30 cellular contexts compared by ENCODE assay signal in the genomic region with DNA sequence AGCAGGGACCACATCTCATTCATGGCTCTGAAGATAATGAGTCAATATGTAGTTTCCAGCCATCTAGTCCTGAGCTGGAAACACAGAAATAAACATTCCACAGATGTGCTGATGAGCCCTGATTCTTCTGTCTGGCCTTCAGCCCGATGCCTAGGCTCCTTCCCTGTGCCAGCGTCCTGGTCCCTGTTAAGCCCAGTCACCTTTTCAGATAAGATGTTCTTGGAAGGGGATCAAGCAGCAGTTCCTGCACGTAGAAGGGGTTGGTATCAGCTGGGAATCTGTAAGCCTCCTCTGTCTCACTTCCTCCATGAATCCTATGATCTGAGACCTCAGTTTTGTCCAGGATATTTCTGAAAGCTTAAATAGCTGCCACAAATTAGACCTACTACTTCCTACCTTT.
"Had no signal": no experiment of that assay in that cellular context is flagged by ENCODE, and none has a peak within 500 bp of the region (broad histone marks: within the 10 kb centered on the region; RNA-seq: fewer than 3 reads in every experiment).

No MANE protein-coding gene starts in this region.

- H3K4me1 ChIP-seq: Peyer's patch had no signal

- H3K27me3 ChIP-seq: Peyer's patch had no signal

- H3K9me3 ChIP-seq: Peyer's patch had no signal

- DNase-seq: activated B cell treated with CpG ODN at 0.5 μM for 24 hours; activated CD4-positive, alpha-beta memory T cell treated with anti-CD3 and anti-CD28 coated beads for 36 hours; activated CD4-positive, alpha-beta T cell treated with anti-CD3 and anti-CD28 coated beads for 4 hours; activated CD4-positive, alpha-beta T cell treated with anti-CD3 and anti-CD28 coated beads, Interleukin-2, amount 50 U/mL, for 1 hour; activated CD4-positive, CD25-positive, alpha-beta regulatory T cell treated with anti-CD3 and anti-CD28 coated beads, Interleukin-2, amount 50 U/mL, for 72 hours; activated effector memory CD4-positive, alpha-beta T cell treated with anti-CD3 and anti-CD28 coated beads, Interleukin-2, amount 50 U/mL, for 16 hours; activated naive CD4-positive, alpha-beta T cell; activated naive CD4-positive, alpha-beta T cell treated with anti-CD3 and anti-CD28 coated beads, Interleukin-2, amount 50 U/mL, for 16 hours; activated naive CD8-positive, alpha-beta T cell treated with anti-CD3 and anti-CD28 coated beads for 36 hours; activated T-cell treated with anti-CD3 and anti-CD28 coated beads, Interleukin-2, amount 50 U/mL, for 1 hour; activated T-cell treated with anti-CD3 and anti-CD28 coated beads, Interleukin-2, amount 50 U/mL, for 72 hours; amniotic stem cell; aorta; NCI-H1092 treated with DMSO at 0.1 percent for 48 hours; NCI-H1417; NCI-H146; NCI-H1930; NCI-H2081 treated with DMSO at 0.1 percent for 48 hours; NCI-H226; NCI-H446 treated with DMSO at 0.1 percent for 48 hours; PC-3; Peyer's patch; RPMI8226; SW 1271; T-helper 1 cell; T-helper 2 cell; T-helper 9 cell had no signal

- ATAC-seq: activated T-cell treated with anti-CD3 and anti-CD28 coated beads, Interleukin-2, amount 50 U/mL, for 72 hours; activated T-helper 17 cell treated with anti-CD3 and anti-CD28 coated beads, Interleukin-2, amount 50 U/mL, for 72 hours; PC-3 had no signal

- H3K36me3 ChIP-seq: cardiac muscle cell, Peyer's patch had no signal

- H3K4me3 ChIP-seq: cardiac muscle cell, Peyer's patch had no signal

- H3K27ac ChIP-seq: cardiac muscle cell, Peyer's patch, VCaP had no signal
